31 cellular contexts compared by ENCODE assay signal in genomic region chr11:100536979-100537378, GRCh38.
"Had no signal": no experiment of that assay in that cellular context is flagged by ENCODE, and none has a peak within 500 bp of the region (broad histone marks: within the 10 kb centered on the region; RNA-seq: fewer than 3 reads in every experiment).

No MANE protein-coding gene starts in this region.

- ATAC-seq: activated CD4-positive, CD25-positive, alpha-beta regulatory T cell treated with anti-CD3 and anti-CD28 coated beads, Interleukin-2, amount 50 U/mL, for 24 hours; activated CD8-positive, alpha-beta T cell treated with anti-CD3 and anti-CD28 coated beads for 36 hours; activated T-cell treated with anti-CD3 and anti-CD28 coated beads, Interleukin-2, amount 50 U/mL, for 4 hours; activated T-helper 17 cell treated with anti-CD3 and anti-CD28 coated beads, Interleukin-2, amount 50 U/mL, for 72 hours; gastrocnemius medialis; heart right ventricle; T-helper 17 cell had no signal

- DNase-seq: activated B cell treated with CpG ODN at 0.5 μM for 24 hours; activated CD4-positive, alpha-beta T cell treated with anti-CD3 and anti-CD28 coated beads for 48 hours; activated CD4-positive, alpha-beta T cell treated with anti-CD3 and anti-CD28 coated beads, Interleukin-2, amount 50 U/mL, for 1 hour; activated CD4-positive, alpha-beta T cell treated with anti-CD3 and anti-CD28 coated beads, Interleukin-2, amount 50 U/mL, for 48 hours; activated CD8-positive, alpha-beta memory T cell treated with anti-CD3 and anti-CD28 coated beads for 24 hours; activated CD8-positive, alpha-beta T cell treated with anti-CD3 and anti-CD28 coated beads for 36 hours; activated effector memory CD4-positive, alpha-beta T cell treated with Interleukin-2 at 50 U/mL for 16 hours; activated gamma-delta T cell treated with Interleukin-2 at 50 U/mL for 16 hours; activated naive CD4-positive, alpha-beta T cell treated with anti-CD3 and anti-CD28 coated beads, Interleukin-2, amount 50 U/mL, for 16 hours; activated naive CD4-positive, alpha-beta T cell treated with Interleukin-2 at 50 U/mL for 16 hours; activated T-cell treated with anti-CD3 and anti-CD28 coated beads, Interleukin-2, amount 50 U/mL, for 4 hours; amniotic stem cell; anterior cingulate cortex; brain microvascular endothelial cell; central memory CD4-positive, alpha-beta T cell; cerebellar nuclear complex; colonic mucosa; effector CD8-positive, alpha-beta T cell; erythroblast; esophagus squamous epithelium; gastrocnemius medialis; heart right ventricle; T-helper 1 cell; T-helper 17 cell; T1000; WERI-Rb-1 had no signal

- H3K36me3 Mint-ChIP-seq: activated naive CD8-positive, alpha-beta T cell had no signal

- H3K4me3 Mint-ChIP-seq: activated B cell treated with CpG ODN at 0.5 μM for 24 hours; activated CD8-positive, alpha-beta T cell treated with anti-CD3 and anti-CD28 coated beads for 36 hours; activated naive CD8-positive, alpha-beta T cell; activated T-cell treated with anti-CD3 and anti-CD28 coated beads, Interleukin-2, amount 50 U/mL, for 4 hours; activated T-helper 17 cell treated with anti-CD3 and anti-CD28 coated beads, Interleukin-2, amount 50 U/mL, for 72 hours; T-helper 17 cell; T-helper 2 cell treated with Interferon-gamma antibody and Interleukin-4, amounts not matched to agents 5 μg/mL and 100 μg/mL, for 36 hours had no signal

- H3K4me1 Mint-ChIP-seq: activated B cell treated with CpG ODN at 0.5 μM for 24 hours; activated T-helper 17 cell treated with anti-CD3 and anti-CD28 coated beads, Interleukin-2, amount 50 U/mL, for 72 hours; T-helper 17 cell had no signal

- H3K27me3 ChIP-seq: brain microvascular endothelial cell, cardiac muscle cell, colonic mucosa, esophagus squamous epithelium, gastrocnemius medialis, heart right ventricle had no signal

- H3K9me3 ChIP-seq: colonic mucosa, esophagus squamous epithelium, gastrocnemius medialis had no signal

- H3K4me1 ChIP-seq: colonic mucosa, gastrocnemius medialis, heart right ventricle had no signal

- H3K4me3 ChIP-seq: cardiac muscle cell, colonic mucosa, esophagus squamous epithelium, gastrocnemius medialis, heart right ventricle had no signal

- H3K27me3 Mint-ChIP-seq: activated B cell treated with CpG ODN at 0.5 μM for 24 hours; activated CD8-positive, alpha-beta T cell treated with anti-CD3 and anti-CD28 coated beads for 36 hours; activated naive CD8-positive, alpha-beta T cell; activated T-helper 17 cell treated with anti-CD3 and anti-CD28 coated beads, Interleukin-2, amount 50 U/mL, for 72 hours; T-helper 17 cell had no signal

- H3K36me3 ChIP-seq: brain microvascular endothelial cell, cardiac muscle cell, colonic mucosa, esophagus squamous epithelium, gastrocnemius medialis, heart right ventricle, WERI-Rb-1 had no signal

- H3K27ac Mint-ChIP-seq: activated B cell treated with CpG ODN at 0.5 μM for 24 hours; activated CD8-positive, alpha-beta T cell treated with anti-CD3 and anti-CD28 coated beads for 36 hours; activated naive CD8-positive, alpha-beta T cell; activated T-helper 17 cell treated with anti-CD3 and anti-CD28 coated beads, Interleukin-2, amount 50 U/mL, for 72 hours; T-helper 17 cell; T-helper 2 cell treated with Interferon-gamma antibody and Interleukin-4, amounts not matched to agents 5 μg/mL and 100 μg/mL, for 36 hours had no signal

- H3K27ac ChIP-seq: brain microvascular endothelial cell, cardiac muscle cell, colonic mucosa, gastrocnemius medialis, heart right ventricle, WERI-Rb-1 had no signal
